Comparison of ENCODE assay signal across 10 cellular contexts in genomic region chr19:56748443-56748842, GRCh38.
A peak's percentile ranks its signal among the peaks of the same experiment; 100 is the strongest.
DNase-seq lines count a peak whose midpoint lies in the region; ATAC-seq and TF ChIP-seq lines count a peak whose summit lies in the region.
"Had no signal": no experiment of that assay in that cellular context is flagged by ENCODE, and none has a peak within 500 bp of the region (broad histone marks: within the 10 kb centered on the region; RNA-seq: fewer than 3 reads in every experiment).

No MANE protein-coding gene starts in this region.

- intact Hi-C loops in stomach (cut with DNase I; ENCODE audit: low total_unique reads), result no loop called here

- H3K36me3 ChIP-seq in cardiac muscle cell (no peaks in the 10 kb centered on the region), stomach (no peaks in the 10 kb centered on the region)

- no peaks in the 10 kb centered on the region for H3K9me3 ChIP-seq in cardiac muscle cell (ENCODE audit: low read depth)
- H3K9me3 ChIP-seq in stomach, result peaks cover 0 to 38% (median 22%) of the 10 kb centered on the region in 4 donors

- TF ChIP-seq EP300 in stomach (IDR thresholded peaks at IDR 0.05), result no peak

- H3K4me3 ChIP-seq in cardiac muscle cell (no peak overlapping the region), stomach (no peak overlapping the region)

- in situ Hi-C loops in SK-MEL-5 (cut with HindIII; ENCODE audit: low pct_unique_long_range_greater_than_20kb, low sequenced_read_pairs), result no loop called here

- H3K4me1 ChIP-seq in cardiac muscle cell (ENCODE audit: low read depth) (no peaks in the 10 kb centered on the region), stomach (no peaks in the 10 kb centered on the region)

- TF ChIP-seq POLR2A in stomach (IDR thresholded peaks at IDR 0.05), result no peak

- H3K27me3 ChIP-seq in cardiac muscle cell (no peaks in the 10 kb centered on the region), stomach (no peaks in the 10 kb centered on the region)

- WGBS in stomach, 5 donors, result 27 to 38% (median 35%) methylated on average over 5 of the region's 5 CpGs

- ATAC-seq in HG03139 (IDR thresholded peaks at IDR 0.05; ENCODE audit: unreplicated experiment), result no peak

- H3K27ac ChIP-seq in cardiac muscle cell, result no peak overlapping the region
- no peak overlapping the region for H3K27ac ChIP-seq in stomach

- TF ChIP-seq CTCF in cardiac muscle cell (IDR thresholded peaks at IDR 0.05; ENCODE audit: low read depth, low read length) (peak; percentile 37), stomach (IDR thresholded peaks at IDR 0.05) (peak in 4 of 7 experiments; percentile 17 to 26 (median 22))

- DNase-seq in DMS 273 (lab: John Stamatoyannopoulos, UW; ENCODE audit: unreplicated experiment) (peak; percentile 64), DMS 273 treated with DMSO at 0.1 percent for 48 hours (lab: John Stamatoyannopoulos, UW) (no peak), SK-MEL-5 (ENCODE audit: low read depth, low spot score) (peak; percentile 34), cardiac muscle cell (ENCODE audit: low read depth in 1 of 2, low spot score in 1 of 2) (peak in 1 of 2 donors; percentile 30), stomach (no peak), T-helper 1 cell (no peak)
- no peak for DNase-seq in stimulated activated CD4-positive, alpha-beta T cell treated with anti-CD3 and anti-CD28 coated beads, Interleukin-4, amount 100 ng/mL, for 1 hour
- DNase-seq: 8988T; effector CD4-positive, alpha-beta T cell had no signal

Comparison
In these comparisons a context has a peak if more than half of its experiments do, and no peak if none do; other contexts are left out.
1. DNase-seq: peak in DMS 273 (single experiment) and SK-MEL-5 (single experiment); none in DMS 273 treated with DMSO at 0.1 percent for 48 hours (single experiment), stomach (single experiment), stimulated activated CD4-positive, alpha-beta T cell treated with anti-CD3 and anti-CD28 coated beads, Interleukin-4, amount 100 ng/mL, for 1 hour (single experiment) and T-helper 1 cell (0 of 5).